In genomic region chr16:7378024-7378695, GRCh38 we compare ENCODE assay signal across 1 cellular context.
TF ChIP-seq lines count a peak whose summit lies in the region.

No MANE protein-coding gene starts in this region.

TF ChIP-seq in HepG2, 621 proteins besides CTCF, POLR2A, EP300 and RAD21 (continued from another document):
- TF ChIP-seq, protein P1, sequence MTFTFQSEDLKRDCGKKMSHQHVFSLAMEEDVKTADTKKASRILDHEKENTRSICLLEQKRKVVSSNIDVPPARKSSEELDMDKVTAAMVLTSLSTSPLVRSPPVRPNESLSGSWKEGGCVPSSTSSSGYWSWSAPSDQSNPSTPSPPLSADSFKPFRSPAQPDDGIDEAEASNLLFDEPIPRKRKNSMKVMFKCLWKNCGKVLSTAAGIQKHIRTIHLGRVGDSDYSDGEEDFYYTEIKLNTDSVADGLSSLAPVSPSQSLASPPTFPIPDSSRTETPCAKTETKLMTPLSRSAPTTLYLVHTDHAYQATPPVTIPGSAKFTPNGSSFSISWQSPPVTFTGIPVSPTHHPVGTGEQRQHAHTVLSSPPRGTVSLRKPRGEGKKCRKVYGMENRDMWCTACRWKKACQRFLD (CRISPR knock-in tag; IDR thresholded peaks at IDR 0.05; ENCODE audit: borderline replicate concordance): no peak
- TF ChIP-seq HNF4G (IDR thresholded peaks at IDR 0.05; ENCODE audit: borderline replicate concordance, low read depth, low read length) (no peak), HNF4G (CRISPR knock-in tag; IDR thresholded peaks at IDR 0.05; ENCODE audit: borderline replicate concordance, low read depth) (no peak)
TF ChIP-seq in HepG2: peak in this region for 1.
